1 cellular context compared by ENCODE assay signal in the genomic region with DNA sequence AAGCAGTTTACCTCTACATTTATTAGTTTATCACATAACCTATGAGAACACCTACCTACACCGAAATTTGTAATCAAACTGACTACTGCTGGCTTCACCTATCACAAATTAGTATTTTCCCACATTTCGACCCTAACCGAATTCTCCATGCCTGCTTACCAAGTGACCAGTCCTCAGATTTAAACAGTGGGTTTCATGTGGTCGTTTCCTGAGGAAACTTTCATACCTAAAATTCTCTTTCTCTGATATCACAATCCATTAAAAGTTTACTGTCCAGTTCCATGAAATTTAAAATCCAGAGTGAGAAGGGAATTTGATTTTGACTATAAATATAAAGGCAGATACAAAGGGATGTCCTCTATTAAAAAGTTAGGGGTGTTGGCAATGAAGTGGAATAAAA.
TF ChIP-seq lines count a peak whose summit lies in the region.

No MANE protein-coding gene starts in this region.

TF ChIP-seq in IMR-90, 13 proteins besides CTCF, POLR2A, EP300 and RAD21 (continued from another document):
- TF ChIP-seq, protein P1, sequence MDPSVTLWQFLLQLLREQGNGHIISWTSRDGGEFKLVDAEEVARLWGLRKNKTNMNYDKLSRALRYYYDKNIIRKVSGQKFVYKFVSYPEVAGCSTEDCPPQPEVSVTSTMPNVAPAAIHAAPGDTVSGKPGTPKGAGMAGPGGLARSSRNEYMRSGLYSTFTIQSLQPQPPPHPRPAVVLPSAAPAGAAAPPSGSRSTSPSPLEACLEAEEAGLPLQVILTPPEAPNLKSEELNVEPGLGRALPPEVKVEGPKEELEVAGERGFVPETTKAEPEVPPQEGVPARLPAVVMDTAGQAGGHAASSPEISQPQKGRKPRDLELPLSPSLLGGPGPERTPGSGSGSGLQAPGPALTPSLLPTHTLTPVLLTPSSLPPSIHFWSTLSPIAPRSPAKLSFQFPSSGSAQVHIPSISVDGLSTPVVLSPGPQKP (IDR thresholded peaks at IDR 0.05; ENCODE audit: borderline replicate concordance, low read depth, low read length): no peak
- TF ChIP-seq FOS (IDR thresholded peaks at IDR 0.05; ENCODE audit: low read depth, low read length) (no peak), BHLHE40 (IDR thresholded peaks at IDR 0.05; ENCODE audit: low read depth, low read length) (no peak), CHD1 (IDR thresholded peaks at IDR 0.05; ENCODE audit: low read depth, low read length) (no peak), MAFK (IDR thresholded peaks at IDR 0.05; ENCODE audit: low read depth, low read length) (no peak)
TF ChIP-seq in IMR-90: peak in this region for 0.
